In the genomic region with DNA sequence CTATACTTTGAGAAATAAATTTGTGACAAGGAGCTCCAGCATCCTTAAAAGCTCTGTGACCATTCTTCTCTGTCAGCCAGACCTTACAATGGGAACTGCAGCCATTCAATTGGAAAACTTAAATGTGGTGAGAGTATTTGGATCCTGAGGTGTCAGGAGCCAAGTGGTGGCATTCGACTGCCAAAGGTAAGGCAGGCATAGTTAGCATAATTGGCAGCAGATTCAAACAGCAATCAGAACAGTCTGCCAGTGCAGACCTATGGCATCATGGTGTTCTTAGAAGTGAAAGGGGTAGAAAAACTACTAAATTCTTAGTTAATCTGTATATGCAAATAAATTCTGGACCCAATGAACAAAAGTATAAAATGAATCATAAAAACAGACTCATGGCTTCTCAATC, we compare ENCODE assay signal across 15 cellular contexts. TPM values are rescaled to one million over a fixed set of nuclear protein-coding genes. Genes with fewer than 3 reads are reported as not detected.
DNase-seq lines count a peak whose midpoint lies in the region; ATAC-seq, FAIRE-seq and TF ChIP-seq lines count a peak whose summit lies in the region.
"Had no signal": no experiment of that assay in that cellular context is flagged by ENCODE, and none has a peak within 500 bp of the region (broad histone marks: within the 10 kb centered on the region; RNA-seq: fewer than 3 reads in every experiment).

No MANE protein-coding gene starts in this region.

- FAIRE-seq in HepG2 (lab: Jason Lieb, UNC): no peak
- FAIRE-seq: K562 had no signal

- no peaks in the 10 kb centered on the region for H3K4me1 Mint-ChIP-seq in activated CD4-positive, alpha-beta T cell treated with anti-CD3 and anti-CD28 coated beads, Interleukin-2, amount 10 ng/mL, durations not matched to agents 24 days and 14 days
- H3K4me1 Mint-ChIP-seq in activated CD8-positive, alpha-beta memory T cell treated with anti-CD3 and anti-CD28 coated beads, Interleukin-2, amount 10 ng/mL, durations not matched to agents 7 days and 5 days: no peaks in the 10 kb centered on the region
- H3K4me1 Mint-ChIP-seq: B cell had no signal

- DNase-seq in activated CD4-positive, alpha-beta T cell treated with anti-CD3 and anti-CD28 coated beads, Interleukin-2, amount 10 ng/mL, durations not matched to agents 24 days and 14 days: peak; percentile 45
- no peak for DNase-seq in activated CD4-positive, alpha-beta T cell treated with anti-CD3 and anti-CD28 coated beads for 1 hour
- DNase-seq in right lobe of liver (no peak), HepG2 (ENCODE audit: low spot score) (no peak), PC-9 (no peak)
- no peak for DNase-seq in activated CD8-positive, alpha-beta memory T cell treated with anti-CD3 and anti-CD28 coated beads, Interleukin-2, amount 10 ng/mL, durations not matched to agents 7 days and 5 days
- DNase-seq: Calu3; CD8-positive, alpha-beta T cell; GOT3 had no signal

- no peak overlapping the region for H3K27ac Mint-ChIP-seq in activated CD4-positive, alpha-beta T cell treated with anti-CD3 and anti-CD28 coated beads, Interleukin-2, amount 10 ng/mL, durations not matched to agents 24 days and 14 days
- H3K27ac Mint-ChIP-seq in activated CD8-positive, alpha-beta memory T cell treated with anti-CD3 and anti-CD28 coated beads, Interleukin-2, amount 10 ng/mL, durations not matched to agents 7 days and 5 days: no peak overlapping the region
- H3K27ac Mint-ChIP-seq: B cell; CD8-positive, alpha-beta T cell had no signal

- H3K79me2 ChIP-seq in HepG2 (ENCODE audit: insufficient read depth, low read length) (no peaks in the 10 kb centered on the region), PC-9 (ENCODE audit: low read depth) (no peaks in the 10 kb centered on the region), parathyroid adenoma (no peaks in the 10 kb centered on the region)

- H4K20me1 ChIP-seq in HepG2 (ENCODE audit: insufficient read depth, low read length) (no peaks in the 10 kb centered on the region), PC-9 (ENCODE audit: insufficient read depth) (no peaks in the 10 kb centered on the region)
- H4K20me1 ChIP-seq: BLaER1 treated with 17β-estradiol and CSF1 and Interleukin-3, amounts not matched to agents 10 nM and 100 nM had no signal

- no peak overlapping the region for H3K4me3 Mint-ChIP-seq in activated CD4-positive, alpha-beta T cell treated with anti-CD3 and anti-CD28 coated beads, Interleukin-2, amount 10 ng/mL, durations not matched to agents 24 days and 14 days
- no peak overlapping the region for H3K4me3 Mint-ChIP-seq in activated CD8-positive, alpha-beta memory T cell treated with anti-CD3 and anti-CD28 coated beads, Interleukin-2, amount 10 ng/mL, durations not matched to agents 7 days and 5 days
- H3K4me3 Mint-ChIP-seq: B cell; CD8-positive, alpha-beta T cell had no signal

- H3F3A ChIP-seq in PC-9 (ENCODE audit: insufficient read depth, low read depth): no peaks in the 10 kb centered on the region

- no peak for TF ChIP-seq POLR2A in right lobe of liver (IDR thresholded peaks at IDR 0.05)
- no peak for TF ChIP-seq POLR2A in HepG2 (IDR thresholded peaks at IDR 0.05; ENCODE audit: insufficient read depth in 1 of 2, low read depth in 2 of 2, low read length in 2 of 2)

- no peak overlapping the region for H3K9ac ChIP-seq in HepG2 (ENCODE audit: insufficient read depth, low read depth, low read length)
- no peak overlapping the region for H3K9ac ChIP-seq in parathyroid adenoma
- H3K9ac ChIP-seq: BLaER1 treated with 17β-estradiol and CSF1 and Interleukin-3, amounts not matched to agents 10 nM and 100 nM had no signal

- TF ChIP-seq CTCF in right lobe of liver (IDR thresholded peaks at IDR 0.05) (no peak), HepG2 (CRISPR knock-in tag; IDR thresholded peaks at IDR 0.05) (no peak), PC-9 (conservative IDR thresholded peaks at IDR 0.05) (no peak), parathyroid adenoma (IDR thresholded peaks at IDR 0.05) (no peak)

- H3K27ac ChIP-seq in right lobe of liver (no peak overlapping the region), HepG2 (ENCODE audit: extremely low read length, insufficient read depth, low read length) (no peak overlapping the region), PC-9 (no peak overlapping the region), parathyroid adenoma (no peak overlapping the region)
- H3K27ac ChIP-seq: BLaER1 treated with 17β-estradiol and CSF1 and Interleukin-3, amounts not matched to agents 10 nM and 100 nM had no signal

- CTCF ChIA-PET in HepG2 (lab: Yijun Ruan, JAX; ENCODE audit: low intra/inter-chr PET ratio, low total read pairs): no interaction called here
- CTCF ChIA-PET in PC-9 (lab: Charles Lee): no interaction called here
- CTCF ChIA-PET in activated CD8-positive, alpha-beta memory T cell treated with anti-CD3 and anti-CD28 coated beads, Interleukin-2, amount 10 ng/mL, durations not matched to agents 7 days and 5 days (lab: Charles Lee): no interaction called here

- no peaks in the 10 kb centered on the region for H3K9me2 ChIP-seq in PC-9 (ENCODE audit: insufficient read depth)

- no peaks in the 10 kb centered on the region for H3K36me3 ChIP-seq in right lobe of liver
- H3K36me3 ChIP-seq in HepG2 (replicated peaks in 1 of 2; ENCODE audit: control insufficient read depth in 1 of 2, insufficient read depth in 2 of 2, low read length in 2 of 2): no peaks in the 10 kb centered on the region
- no peaks in the 10 kb centered on the region for H3K36me3 ChIP-seq in PC-9 (ENCODE audit: low read depth)
- no peaks in the 10 kb centered on the region for H3K36me3 ChIP-seq in parathyroid adenoma (ENCODE audit: control insufficient read depth, insufficient read depth, low read length)
- H3K36me3 ChIP-seq: BLaER1 treated with 17β-estradiol and CSF1 and Interleukin-3, amounts not matched to agents 10 nM and 100 nM; HAP-1 had no signal

- TF ChIP-seq EP300 in HepG2 (IDR thresholded peaks at IDR 0.05; ENCODE audit: low read depth in 2 of 2, low read length in 2 of 2) (no peak), HepG2 (CRISPR knock-in tag; IDR thresholded peaks at IDR 0.05; ENCODE audit: borderline replicate concordance) (no peak)

- intact Hi-C loops in activated CD4-positive, alpha-beta T cell treated with anti-CD3 and anti-CD28 coated beads, Interleukin-2, amount 10 ng/mL, durations not matched to agents 24 days and 14 days (cut with micrococcal nuclease): no loop called here
- intact Hi-C loops in right lobe of liver (cut with DNase I): no loop called here
- intact Hi-C loops in HepG2 (cut with micrococcal nuclease; ENCODE audit: unreplicated experiment): no loop called here
- intact Hi-C loops in PC-9 (cut with micrococcal nuclease; ENCODE audit: unreplicated experiment): no loop called here

- in situ Hi-C loops in HepG2 (cut with HindIII; ENCODE audit: extremely low pct_ligation_motif_present, low pct_unique_long_range_greater_than_20kb): no loop called here

- no peaks in the 10 kb centered on the region for H3K9me3 ChIP-seq in right lobe of liver
- H3K9me3 ChIP-seq in HepG2 (ENCODE audit: low read length): no peaks in the 10 kb centered on the region
- peaks cover 6% of the 10 kb centered on the region for H3K9me3 ChIP-seq in PC-9 (ENCODE audit: insufficient read depth, low read depth)
- no peaks in the 10 kb centered on the region for H3K9me3 ChIP-seq in parathyroid adenoma (ENCODE audit: control insufficient read depth, low read length)
- H3K9me3 ChIP-seq: HAP-1 had no signal

- BruUV-seq in HepG2 (replicated peaks; lab: Mats Ljungman, UMichigan): no TSS peak
- no TSS peak for BruUV-seq in PC-9 (replicated peaks; lab: Mats Ljungman, UMichigan)

- TF ChIP-seq RAD21 in HepG2 (CRISPR knock-in tag; IDR thresholded peaks at IDR 0.05): no peak

- ATAC-seq in right lobe of liver: peak; percentile 50 to 70 (median 62)
- no peak for ATAC-seq in HepG2
- no peak for ATAC-seq in HG03196 (IDR thresholded peaks at IDR 0.05; ENCODE audit: unreplicated experiment)
- ATAC-seq in activated CD8-positive, alpha-beta memory T cell treated with anti-CD3 and anti-CD28 coated beads, Interleukin-2, amount 10 ng/mL, durations not matched to agents 7 days and 5 days: no peak
- ATAC-seq: CD8-positive, alpha-beta T cell had no signal

- H3K9me3 Mint-ChIP-seq in activated CD4-positive, alpha-beta T cell treated with anti-CD3 and anti-CD28 coated beads, Interleukin-2, amount 10 ng/mL, durations not matched to agents 24 days and 14 days: no peaks in the 10 kb centered on the region
- no peaks in the 10 kb centered on the region for H3K9me3 Mint-ChIP-seq in activated CD8-positive, alpha-beta memory T cell treated with anti-CD3 and anti-CD28 coated beads, Interleukin-2, amount 10 ng/mL, durations not matched to agents 7 days and 5 days (ENCODE audit: low read depth)
- H3K9me3 Mint-ChIP-seq: CD8-positive, alpha-beta T cell had no signal

- no peak overlapping the region for H3K4me3 ChIP-seq in right lobe of liver
- H3K4me3 ChIP-seq in HepG2 (replicated peaks in 1 of 3; ENCODE audit: insufficient read depth in 1 of 3, low read depth in 2 of 3, low read length in 3 of 3): no peak overlapping the region
- no peak overlapping the region for H3K4me3 ChIP-seq in PC-9
- H3K4me3 ChIP-seq in parathyroid adenoma (ENCODE audit: low read depth, low read length): no peak overlapping the region
- H3K4me3 ChIP-seq: BLaER1 treated with 17β-estradiol and CSF1 and Interleukin-3, amounts not matched to agents 10 nM and 100 nM; HAP-1; K562 had no signal

- no peaks in the 10 kb centered on the region for H3K36me3 Mint-ChIP-seq in activated CD4-positive, alpha-beta T cell treated with anti-CD3 and anti-CD28 coated beads, Interleukin-2, amount 10 ng/mL, durations not matched to agents 24 days and 14 days (ENCODE audit: low read depth)
- no peaks in the 10 kb centered on the region for H3K36me3 Mint-ChIP-seq in activated CD8-positive, alpha-beta memory T cell treated with anti-CD3 and anti-CD28 coated beads, Interleukin-2, amount 10 ng/mL, durations not matched to agents 7 days and 5 days
- H3K36me3 Mint-ChIP-seq: CD8-positive, alpha-beta T cell had no signal

- H3K27me3 ChIP-seq in right lobe of liver (no peaks in the 10 kb centered on the region), HepG2 (ENCODE audit: control insufficient read depth in 1 of 2, insufficient read depth in 2 of 2, low read length in 2 of 2) (no peaks in the 10 kb centered on the region), PC-9 (ENCODE audit: insufficient read depth, low read depth) (no peaks in the 10 kb centered on the region), parathyroid adenoma (ENCODE audit: control insufficient read depth, insufficient read depth, low read length) (no peaks in the 10 kb centered on the region)
- H3K27me3 ChIP-seq: BLaER1 treated with 17β-estradiol and CSF1 and Interleukin-3, amounts not matched to agents 10 nM and 100 nM had no signal

- POLR2A ChIA-PET in HepG2 (lab: Yijun Ruan, JAX) (no interaction called here), PC-9 (lab: Charles Lee; ENCODE audit: unreplicated experiment) (no interaction called here)

- no peak overlapping the region for H2AFZ ChIP-seq in HepG2 (ENCODE audit: low read length)
- H2AFZ ChIP-seq in PC-9: peak overlapping the region; percentile 42; the same call in 1 of the 2 replicates
- H2AFZ ChIP-seq in parathyroid adenoma: peak overlapping the region; percentile 13

- H3K4me2 ChIP-seq in HepG2 (ENCODE audit: low read depth, low read length): no peak overlapping the region
- H3K4me2 ChIP-seq in PC-9: no peak overlapping the region
- H3K4me2 ChIP-seq in parathyroid adenoma (ENCODE audit: low read length): no peak overlapping the region
- H3K4me2 ChIP-seq: BLaER1 treated with 17β-estradiol and CSF1 and Interleukin-3, amounts not matched to agents 10 nM and 100 nM had no signal

- 50% methylated on average over 1 of the region's 1 CpG for WGBS in right lobe of liver (ENCODE audit: insufficient coverage, low coverage, low lambda C conversion rate, missing lambda C conversion rate)
- 82% methylated on average over 1 of the region's 1 CpG for WGBS in HepG2 (ENCODE audit: low lambda C conversion rate)

- H3K4me1 ChIP-seq in right lobe of liver (no peaks in the 10 kb centered on the region), HepG2 (ENCODE audit: insufficient read depth, low read length) (0 out of 2 replicates have a peak, but pooled peaks cover 9% of the 10 kb centered on the region), PC-9 (replicated peaks; ENCODE audit: insufficient read depth) (no peaks in the 10 kb centered on the region), parathyroid adenoma (no peaks in the 10 kb centered on the region)
- H3K4me1 ChIP-seq: BLaER1 treated with 17β-estradiol and CSF1 and Interleukin-3, amounts not matched to agents 10 nM and 100 nM; HAP-1 had no signal

- peaks cover 18% of the 10 kb centered on the region for H3K27me3 Mint-ChIP-seq in activated CD4-positive, alpha-beta T cell treated with anti-CD3 and anti-CD28 coated beads, Interleukin-2, amount 10 ng/mL, durations not matched to agents 24 days and 14 days
- peaks cover 13% of the 10 kb centered on the region for H3K27me3 Mint-ChIP-seq in activated CD8-positive, alpha-beta memory T cell treated with anti-CD3 and anti-CD28 coated beads, Interleukin-2, amount 10 ng/mL, durations not matched to agents 7 days and 5 days

RNA-seq across cellular contexts. Expression of gene FNDC3B, which starts 18.2 kb away (rescaled TPM):
- 19.6 and 19.9 TPM in 2 replicates for total RNA-seq in activated CD4-positive, alpha-beta T cell treated with anti-CD3 and anti-CD28 coated beads, Interleukin-2, amount 10 ng/mL, durations not matched to agents 24 days and 14 days
- 100 to 1,000 TPM in 1 of 6 experiments, 10 to 100 TPM in 5; 40.2 to 184 (median 63.5) TPM for total RNA-seq in right lobe of liver
- total RNA-seq in HepG2 (2016; rRNA removed; fragmentation: Illumina TruSeq; extraction: Trizol): 103 and 110 TPM in 2 replicates
- 133 and 147 TPM in 2 replicates for total RNA-seq in HepG2 (2016; cell fraction: cytosol; rRNA removed; fragmentation: Illumina TruSeq; extraction: Trizol; ENCODE audit: low read depth)
- 93.9 TPM in 2 replicates for total RNA-seq in HepG2 (2016; cell fraction: insoluble cytoplasmic fraction; rRNA removed; fragmentation: Illumina TruSeq; extraction: Trizol)
- 73.4 and 76.7 TPM in 2 replicates for total RNA-seq in HepG2 (2016; cell fraction: membrane; rRNA removed; fragmentation: Illumina TruSeq; extraction: Trizol)
- total RNA-seq in HepG2 (2016; cell fraction: nucleus; rRNA removed; fragmentation: Illumina TruSeq; extraction: Trizol): 222 and 239 TPM in 2 replicates
- 74.8 and 82.8 TPM in 2 replicates for polyA plus RNA-seq in HepG2 (2011; rRNA removed)
- 26.6 and 44.0 TPM in 2 replicates for polyA plus RNA-seq in HepG2 (2011; cell fraction: cytosol; rRNA removed)
- 159 and 177 TPM in 2 replicates for polyA plus RNA-seq in HepG2 (2011; cell fraction: nucleus; rRNA removed)
- polyA plus RNA-seq in HepG2 (2012): 100 and 116 TPM in 2 replicates
- 18.9 and 23.3 TPM in 2 replicates for polyA plus RNA-seq in HepG2 (2016; cell fraction: cytosol; fragmentation: Illumina TruSeq; extraction: Trizol; ENCODE audit: low read depth)
- 71.0 and 74.2 TPM in 2 replicates for polyA plus RNA-seq in HepG2 (2016; cell fraction: insoluble cytoplasmic fraction; fragmentation: Illumina TruSeq; extraction: Trizol; ENCODE audit: low read depth)
- polyA plus RNA-seq in HepG2 (2016; cell fraction: membrane; fragmentation: Illumina TruSeq; extraction: Trizol; ENCODE audit: low read depth): 23.8 and 25.2 TPM in 2 replicates
- 67.2 and 72.5 TPM in 2 replicates for polyA plus RNA-seq in HepG2 (2016; cell fraction: nucleus; fragmentation: Illumina TruSeq; extraction: Trizol; ENCODE audit: insufficient read depth, low read depth)
- 83.1 and 705 TPM in 2 replicates for polyA minus RNA-seq in HepG2 (2011; rRNA and poly(A)+ RNA removed; ENCODE audit: low replicate concordance)
- 129 and 146 TPM in 2 replicates for polyA minus RNA-seq in HepG2 (2011; cell fraction: cytosol; rRNA and poly(A)+ RNA removed)
- polyA minus RNA-seq in HepG2 (2011; cell fraction: nucleus; rRNA and poly(A)+ RNA removed): 1,231 and 1,245 TPM in 2 replicates
- total RNA-seq in PC-9 (2021): 79.4 and 106 TPM in 2 replicates
- 10 to 100 TPM; 25.4 to 31.1 TPM for total RNA-seq in activated CD8-positive, alpha-beta memory T cell treated with anti-CD3 and anti-CD28 coated beads, Interleukin-2, amount 10 ng/mL, durations not matched to agents 7 days and 5 days

Comparison
In these comparisons a context has a peak if more than half of its experiments do, and no peak if none do; other contexts are left out.
1. ATAC-seq: peak in right lobe of liver (4 of 4); none in HepG2 (single experiment), HG03196 (single experiment) and activated CD8-positive, alpha-beta memory T cell treated with anti-CD3 and anti-CD28 coated beads, Interleukin-2, amount 10 ng/mL, durations not matched to agents 7 days and 5 days (single experiment).